20 cellular contexts compared by ENCODE assay signal in the genomic region with DNA sequence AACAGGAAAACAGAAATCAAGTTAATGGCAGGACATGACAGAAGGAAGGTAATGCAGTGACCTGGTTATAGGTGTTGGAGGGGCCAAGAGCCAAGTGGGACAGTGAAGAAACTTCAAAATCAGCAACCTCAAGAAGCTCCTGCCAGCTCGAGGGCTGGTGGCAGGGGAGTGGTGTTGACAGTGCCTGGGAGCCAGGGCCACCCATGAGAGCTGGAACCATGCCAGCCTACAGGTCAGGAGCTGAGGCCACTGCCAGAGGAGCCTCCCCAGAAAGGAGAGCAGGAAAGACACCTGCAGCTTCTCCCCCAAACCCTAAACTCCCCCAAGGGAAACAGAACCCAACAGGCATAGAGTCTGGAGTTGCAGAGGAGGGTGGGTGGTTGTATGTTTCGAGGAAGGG.
DNase-seq lines count a peak whose midpoint lies in the region; ATAC-seq, FAIRE-seq and TF ChIP-seq lines count a peak whose summit lies in the region.
"Had no signal": no experiment of that assay in that cellular context is flagged by ENCODE, and none has a peak within 500 bp of the region (broad histone marks: within the 10 kb centered on the region; RNA-seq: fewer than 3 reads in every experiment).

No MANE protein-coding gene starts in this region.

- no peak for FAIRE-seq in D721Med (lab: Jason Lieb, UNC)
- FAIRE-seq: H1 had no signal

- H3K27ac ChIP-seq in Peyer's patch, result no peak overlapping the region
- H3K27ac ChIP-seq: SK-N-MC had no signal

- intact Hi-C loops in dendritic cell treated with granulocyte-macrophage colony-stimulating factor and Interleukin-4, amounts not matched to agents 40 ng/mL and 50 ng/mL, for 4 days (cut with micrococcal nuclease), result no loop called here

- no peaks in the 10 kb centered on the region for H3K9me3 Mint-ChIP-seq in dendritic cell treated with granulocyte-macrophage colony-stimulating factor and Interleukin-4, amounts not matched to agents 40 ng/mL and 50 ng/mL, for 4 days
- H3K9me3 Mint-ChIP-seq: T-cell had no signal

- H3K4me3 ChIP-seq in BE2C (ENCODE audit: low read depth, low read length), result no peak overlapping the region
- H3K4me3 ChIP-seq in Peyer's patch, result no peak overlapping the region
- H3K4me3 ChIP-seq: SK-N-MC had no signal

- no peaks in the 10 kb centered on the region for H3K36me3 Mint-ChIP-seq in dendritic cell treated with granulocyte-macrophage colony-stimulating factor and Interleukin-4, amounts not matched to agents 40 ng/mL and 50 ng/mL, for 4 days (ENCODE audit: low read depth)
- H3K36me3 Mint-ChIP-seq: T-cell had no signal

- TF ChIP-seq CTCF in BE2C (IDR thresholded peaks at IDR 0.05; ENCODE audit: low read depth, low read length), result no peak
- TF ChIP-seq CTCF in Peyer's patch (IDR thresholded peaks at IDR 0.05), result no peak
- no peak for TF ChIP-seq CTCF in D721Med (IDR thresholded peaks at IDR 0.05; ENCODE audit: insufficient read depth, missing control alignments)

- ATAC-seq in HG02678 (IDR thresholded peaks at IDR 0.05; ENCODE audit: unreplicated experiment), result no peak
- ATAC-seq: T-cell had no signal

- no peak for TF ChIP-seq POLR2A in Peyer's patch (IDR thresholded peaks at IDR 0.05)

- peak; percentile 21 to 52 (median 23) for DNase-seq in NCI-H1417 (lab: John Stamatoyannopoulos, UW)
- DNase-seq in NCI-H1417 treated with DMSO at 0.1 percent for 48 hours (lab: John Stamatoyannopoulos, UW), result no peak
- DNase-seq in BE2C, result peak; percentile 46
- DNase-seq in NCI-H1105 treated with DMSO at 0.1 percent for 48 hours (lab: John Stamatoyannopoulos, UW), result peak; percentile 7
- DNase-seq in Peyer's patch, result no peak
- no peak for DNase-seq in D721Med (ENCODE audit: insufficient read length, low spot score)
- DNase-seq: C1 segment of cervical spinal cord; HFFc6; Karpas-422; MM.1S; NCI-H1436; NCI-H2081 treated with DMSO at 0.1 percent for 48 hours; NCI-H446 treated with DMSO at 0.1 percent for 48 hours; NK-92 treated with Interleukin-12 subunit alpha and Interleukin-12 subunit beta, amount 100 ng/mL, for 24 hours; OCI-M1; T-cell had no signal

- peaks cover 26% of the 10 kb centered on the region for H3K27me3 Mint-ChIP-seq in dendritic cell treated with granulocyte-macrophage colony-stimulating factor and Interleukin-4, amounts not matched to agents 40 ng/mL and 50 ng/mL, for 4 days

- H3K4me1 ChIP-seq in BE2C, result peaks cover 9% of the 10 kb centered on the region
- no peaks in the 10 kb centered on the region for H3K4me1 ChIP-seq in Peyer's patch

- no peak overlapping the region for H3K4me3 Mint-ChIP-seq in dendritic cell treated with granulocyte-macrophage colony-stimulating factor and Interleukin-4, amounts not matched to agents 40 ng/mL and 50 ng/mL, for 4 days
- H3K4me3 Mint-ChIP-seq: HFFc6, T-cell had no signal

- H3K9me3 ChIP-seq in BE2C (no peaks in the 10 kb centered on the region), Peyer's patch (no peaks in the 10 kb centered on the region)

- peaks cover 15% of the 10 kb centered on the region for H3K4me1 Mint-ChIP-seq in dendritic cell treated with granulocyte-macrophage colony-stimulating factor and Interleukin-4, amounts not matched to agents 40 ng/mL and 50 ng/mL, for 4 days (ENCODE audit: low read depth)

- H3K27me3 ChIP-seq in BE2C, result no peaks in the 10 kb centered on the region
- H3K27me3 ChIP-seq in Peyer's patch, result no peaks in the 10 kb centered on the region

- no peaks in the 10 kb centered on the region for H3K36me3 ChIP-seq in BE2C
- no peaks in the 10 kb centered on the region for H3K36me3 ChIP-seq in Peyer's patch

- peak overlapping the region; percentile 20 for H3K27ac Mint-ChIP-seq in dendritic cell treated with granulocyte-macrophage colony-stimulating factor and Interleukin-4, amounts not matched to agents 40 ng/mL and 50 ng/mL, for 4 days
- H3K27ac Mint-ChIP-seq: HFFc6, T-cell had no signal

Comparison
In these comparisons a context has a peak if more than half of its experiments do, and no peak if none do; other contexts are left out.
1. DNase-seq: peak in NCI-H1417 (3 of 3), BE2C (single experiment) and NCI-H1105 treated with DMSO at 0.1 percent for 48 hours (single experiment); none in NCI-H1417 treated with DMSO at 0.1 percent for 48 hours (single experiment), Peyer's patch (0 of 3) and D721Med (single experiment).